Comparison of ENCODE assay signal across 2 cellular contexts in genomic region chr11:107050899-107051298, GRCh38. TPM values are rescaled to one million over a fixed set of nuclear protein-coding genes. Genes with fewer than 3 reads are reported as not detected.
"Had no signal": no experiment of that assay in that cellular context is flagged by ENCODE, and none has a peak within 500 bp of the region (broad histone marks: within the 10 kb centered on the region; RNA-seq: fewer than 3 reads in every experiment).

No MANE protein-coding gene starts in this region.

RNA-seq across cellular contexts. Expression of gene GUCY1A2, which starts 32.6 kb away (rescaled TPM):
- total RNA-seq: PC-3, PC-9 had no signal
